9 cellular contexts compared by ENCODE assay signal in the genomic region with DNA sequence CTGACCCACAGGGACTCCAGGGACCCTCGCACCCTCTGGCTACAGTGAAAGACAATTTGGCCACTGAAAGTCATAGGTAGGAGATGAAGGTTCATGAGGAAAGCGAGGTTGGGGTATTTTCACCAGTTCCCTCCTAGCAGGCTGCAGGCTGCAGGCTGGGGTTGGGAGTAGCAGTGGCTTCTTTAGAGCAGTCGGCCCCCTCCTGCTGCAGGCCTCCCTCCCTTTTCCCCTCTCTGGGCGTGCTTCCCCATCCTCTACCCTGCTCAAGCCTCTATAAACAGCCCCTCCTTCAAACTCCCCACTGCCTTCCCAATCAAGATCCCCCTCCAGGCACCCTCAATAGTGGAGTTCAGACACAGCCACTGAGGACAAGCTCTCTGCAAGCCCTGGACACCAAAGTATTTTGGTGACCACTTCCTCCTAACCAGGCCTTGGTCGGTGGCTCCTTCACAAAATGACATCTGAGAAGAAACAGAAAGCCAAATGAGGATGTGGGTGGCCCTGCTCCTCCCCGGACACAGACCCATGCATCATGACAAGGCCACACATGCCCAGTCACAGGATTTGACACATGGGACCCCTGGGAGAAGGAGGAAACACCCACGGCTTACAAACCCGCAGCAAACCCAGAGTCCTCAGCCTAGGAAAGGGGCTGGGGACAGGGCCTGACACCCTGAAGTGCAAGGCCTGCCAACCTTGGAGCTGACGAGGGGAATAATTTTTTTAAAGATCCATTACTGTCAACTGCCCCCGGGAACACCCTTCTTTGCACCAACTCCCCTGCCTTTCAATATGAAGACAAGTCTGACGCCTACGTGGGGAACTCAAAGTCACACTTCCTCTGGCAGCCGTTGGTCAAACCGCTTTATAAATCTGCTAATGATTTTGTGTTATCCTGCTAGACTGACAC. TPM values are rescaled to one million over a fixed set of nuclear protein-coding genes. Genes with fewer than 3 reads are reported as not detected.
DNase-seq lines count a peak whose midpoint lies in the region; ATAC-seq and TF ChIP-seq lines count a peak whose summit lies in the region.
"Had no signal": no experiment of that assay in that cellular context is flagged by ENCODE, and none has a peak within 500 bp of the region (broad histone marks: within the 10 kb centered on the region; RNA-seq: fewer than 3 reads in every experiment).

No MANE protein-coding gene starts in this region.

- H3K9me3 ChIP-seq in BLaER1 (no peaks in the 10 kb centered on the region), esophagus squamous epithelium (no peaks in the 10 kb centered on the region), spleen (no peaks in the 10 kb centered on the region)

- H3K27ac ChIP-seq in BLaER1: peak overlapping the region; percentile 86
- H3K27ac ChIP-seq in esophagus squamous epithelium: peak overlapping the region in 3 of 4 donors; percentile 34 to 73 (median 57)
- peak overlapping the region; percentile 73 to 88 (median 82) for H3K27ac ChIP-seq in spleen
- H3K27ac ChIP-seq: VCaP had no signal

- 47 to 61% methylated on average over 10 to 14 of the region's 14 CpGs for WGBS in esophagus squamous epithelium, 2 donors
- 15 to 24% (median 16%) methylated on average over 13 to 14 of the region's 14 CpGs for WGBS in spleen, 5 donors

- H4K20me1 ChIP-seq in BLaER1: no peaks in the 10 kb centered on the region

- no peaks in the 10 kb centered on the region for H3K27me3 ChIP-seq in BLaER1
- no peaks in the 10 kb centered on the region for H3K27me3 ChIP-seq in esophagus squamous epithelium
- no peaks in the 10 kb centered on the region for H3K27me3 ChIP-seq in spleen (replicated peaks in 1 of 7)

- ATAC-seq in GM19455 (IDR thresholded peaks at IDR 0.05; ENCODE audit: unreplicated experiment): peak; percentile 75
- ATAC-seq in HG03469 (IDR thresholded peaks at IDR 0.05; ENCODE audit: unreplicated experiment): peak; percentile 42

- intact Hi-C loops in esophagus squamous epithelium (cut with DNase I): no loop called here
- intact Hi-C loops in spleen (cut with DNase I; ENCODE audit: low total_unique reads): no loop called here

- TF ChIP-seq CTCF in esophagus squamous epithelium (IDR thresholded peaks at IDR 0.05): no peak
- TF ChIP-seq CTCF in spleen (IDR thresholded peaks at IDR 0.05 in 8 of 11, conservative IDR thresholded peaks at IDR 0.05 in 3 of 11): no peak

- TF ChIP-seq POLR2A in esophagus squamous epithelium (IDR thresholded peaks at IDR 0.05) (no peak), spleen (IDR thresholded peaks at IDR 0.05) (peak in 1 of 3 donors; percentile 12)

- H3K4me2 ChIP-seq in BLaER1: peak overlapping the region; percentile 91

- H3K9ac ChIP-seq in BLaER1: peak overlapping the region; percentile 70

- no peaks in the 10 kb centered on the region for H3K36me3 ChIP-seq in BLaER1
- H3K36me3 ChIP-seq in esophagus squamous epithelium: no peaks in the 10 kb centered on the region
- no peaks in the 10 kb centered on the region for H3K36me3 ChIP-seq in spleen

- DNase-seq in esophagus squamous epithelium (lab: John Stamatoyannopoulos, UW) (no peak), spleen (peak; percentile 86), DMS153 (lab: John Stamatoyannopoulos, UW) (no peak), cerebellar nuclear complex (lab: John Stamatoyannopoulos, UW) (no peak)
- no peak for DNase-seq in activated effector memory CD4-positive, alpha-beta T cell treated with anti-CD3 and anti-CD28 coated beads, Interleukin-2, amount 50 U/mL, for 16 hours

- H3K4me3 ChIP-seq in BLaER1: peak overlapping the region; percentile 52
- H3K4me3 ChIP-seq in esophagus squamous epithelium: no peak overlapping the region
- H3K4me3 ChIP-seq in spleen: peak overlapping the region in 1 of 8 donors; percentile 46

- H3K4me1 ChIP-seq in BLaER1 (peaks cover 76% of the 10 kb centered on the region), esophagus squamous epithelium (peaks cover 0 to 4% (median 0%) of the 10 kb centered on the region in 3 donors), spleen (peaks cover 22 to 63% (median 42%) of the 10 kb centered on the region in 6 donors)

RNA-seq across cellular contexts. Expression of a gene that starts 41.6 kb away (rescaled TPM):
- total RNA-seq in esophagus squamous epithelium (10 to 100 TPM; 16.8 to 39.1 (median 30.1) TPM), spleen (100 to 1,000 TPM in 3 of 7 donors, 10 to 100 TPM in 4; 47.4 to 127 (median 83.0) TPM)
- 10 to 100 TPM in 1 of 3 donors, 1 to 10 TPM in 2; 4.1 to 16.8 (median 4.4) TPM for polyA plus RNA-seq in spleen
